26 cellular contexts compared by ENCODE assay signal in the genomic region with DNA sequence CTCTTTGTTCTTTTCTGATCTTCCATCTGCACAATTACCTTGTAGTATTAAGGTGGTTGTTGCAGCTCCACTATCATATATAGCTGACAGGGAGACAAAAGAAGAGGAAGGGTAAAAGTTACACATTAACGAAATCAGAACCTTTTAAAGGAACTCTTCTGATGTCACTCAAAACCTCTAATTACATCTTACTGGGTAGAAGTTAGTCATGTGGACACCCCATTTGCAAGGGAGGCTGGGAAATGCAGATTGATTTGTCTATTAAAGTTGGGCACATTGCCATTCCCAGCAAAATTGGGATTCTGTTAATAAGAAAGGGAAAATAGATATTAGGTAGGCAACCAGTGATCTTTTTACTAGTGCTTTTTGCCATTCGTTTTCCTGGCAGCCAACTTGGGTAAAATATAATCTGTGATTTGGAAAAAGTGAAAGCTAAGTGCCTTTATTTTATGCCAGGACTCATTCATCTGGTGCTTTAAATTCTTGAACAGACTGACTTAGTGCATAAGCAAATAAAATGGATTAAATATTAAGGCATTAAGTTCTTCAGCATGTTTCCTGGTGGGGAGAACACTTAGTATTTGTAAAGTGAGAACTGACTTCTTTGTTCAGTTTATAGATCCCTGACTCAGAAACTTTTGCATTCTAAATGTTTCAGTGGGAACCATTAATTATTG.
DNase-seq lines count a peak whose midpoint lies in the region; FAIRE-seq and TF ChIP-seq lines count a peak whose summit lies in the region.
"Had no signal": no experiment of that assay in that cellular context is flagged by ENCODE, and none has a peak within 500 bp of the region (broad histone marks: within the 10 kb centered on the region; RNA-seq: fewer than 3 reads in every experiment).

No MANE protein-coding gene starts in this region.

- no peaks in the 10 kb centered on the region for H3K9me3 ChIP-seq in small intestine (ENCODE audit: control insufficient read depth, low read depth)
- H3K9me3 ChIP-seq: BLaER1 treated with 17β-estradiol and CSF1 and Interleukin-3, amounts not matched to agents 10 nM and 100 nM; esophagus muscularis mucosa; heart right ventricle; right atrium auricular region had no signal

- FAIRE-seq in D721Med (lab: Jason Lieb, UNC) = peak; percentile 44
- FAIRE-seq in small intestine (lab: Jason Lieb, UNC) = no peak
- FAIRE-seq: astrocyte had no signal

- no peaks in the 10 kb centered on the region for H3K9me3 Mint-ChIP-seq in activated CD4-positive, alpha-beta T cell treated with anti-CD3 and anti-CD28 coated beads, Interleukin-2, amount 10 ng/mL, durations not matched to agents 24 days and 14 days
- H3K9me3 Mint-ChIP-seq: activated naive CD8-positive, alpha-beta T cell treated with anti-CD3 and anti-CD28 coated beads, Interleukin-2, amount 50 U/mL, for 24 hours; endodermal cell; neural progenitor cell; T-helper 1 cell treated with Interleukin-12 subunit alpha and Interleukin-12 subunit beta and Interleukin-4 antibody, amounts not matched to agents 30 μg/mL and 1 μg/mL, for 36 hours had no signal

- H3K27ac ChIP-seq in small intestine (ENCODE audit: low read depth in 1 of 2, low read length in 1 of 2) = no peak overlapping the region
- H3K27ac ChIP-seq: BLaER1 treated with 17β-estradiol and CSF1 and Interleukin-3, amounts not matched to agents 10 nM and 100 nM; esophagus muscularis mucosa; neural progenitor cell; parathyroid adenoma; right atrium auricular region had no signal

- CTCF ChIA-PET in HEK293T (lab: Yijun Ruan, JAX) = no interaction called here

- H3K27me3 Mint-ChIP-seq in activated CD4-positive, alpha-beta T cell treated with anti-CD3 and anti-CD28 coated beads, Interleukin-2, amount 10 ng/mL, durations not matched to agents 24 days and 14 days = peaks cover 2% of the 10 kb centered on the region
- H3K27me3 Mint-ChIP-seq: activated naive CD8-positive, alpha-beta T cell treated with anti-CD3 and anti-CD28 coated beads, Interleukin-2, amount 50 U/mL, for 24 hours had no signal

- no peak overlapping the region for H3K4me3 Mint-ChIP-seq in activated CD4-positive, alpha-beta T cell treated with anti-CD3 and anti-CD28 coated beads, Interleukin-2, amount 10 ng/mL, durations not matched to agents 24 days and 14 days
- H3K4me3 Mint-ChIP-seq: activated naive CD8-positive, alpha-beta T cell treated with anti-CD3 and anti-CD28 coated beads, Interleukin-2, amount 50 U/mL, for 24 hours; endodermal cell; neural progenitor cell; T-helper 1 cell treated with Interleukin-12 subunit alpha and Interleukin-12 subunit beta and Interleukin-4 antibody, amounts not matched to agents 30 μg/mL and 1 μg/mL, for 36 hours had no signal

- DNase-seq in D721Med (ENCODE audit: insufficient read length, low spot score) = no peak
- peak; percentile 18 for DNase-seq in LoVo (ENCODE audit: low spot score)
- DNase-seq in kidney tubule cell (ENCODE audit: low spot score) = peak; percentile 76
- peak; percentile 16 for DNase-seq in small intestine
- no peak for DNase-seq in activated CD4-positive, alpha-beta T cell treated with anti-CD3 and anti-CD28 coated beads, Interleukin-2, amount 10 ng/mL, durations not matched to agents 24 days and 14 days
- no peak for DNase-seq in HEK293T (ENCODE audit: extremely low spot score)
- DNase-seq in C1 segment of cervical spinal cord (lab: John Stamatoyannopoulos, UW) = no peak
- DNase-seq: activated CD4-positive, alpha-beta T cell treated with anti-CD3 and anti-CD28 coated beads, Interleukin-2, amount 50 U/mL, for 4 hours; activated CD4-positive, CD25-positive, alpha-beta regulatory T cell; activated naive CD4-positive, alpha-beta T cell; activated naive CD8-positive, alpha-beta T cell treated with anti-CD3 and anti-CD28 coated beads, Interleukin-2, amount 50 U/mL, for 24 hours; endodermal cell; IMR-90; mesenchymal stem cell; NCI-H2107; NCI-H524; stimulated activated naive CD4-positive, alpha-beta T cell treated with Interleukin-2 at 50 U/mL for 16 hours had no signal

- no peak overlapping the region for H3K27ac Mint-ChIP-seq in activated CD4-positive, alpha-beta T cell treated with anti-CD3 and anti-CD28 coated beads, Interleukin-2, amount 10 ng/mL, durations not matched to agents 24 days and 14 days
- H3K27ac Mint-ChIP-seq: activated naive CD8-positive, alpha-beta T cell treated with anti-CD3 and anti-CD28 coated beads, Interleukin-2, amount 50 U/mL, for 24 hours; endodermal cell; neural progenitor cell; T-helper 1 cell treated with Interleukin-12 subunit alpha and Interleukin-12 subunit beta and Interleukin-4 antibody, amounts not matched to agents 30 μg/mL and 1 μg/mL, for 36 hours had no signal

- TF ChIP-seq CTCF in D721Med (IDR thresholded peaks at IDR 0.05; ENCODE audit: insufficient read depth, missing control alignments) = no peak

- POLR2A ChIA-PET in HEK293T (lab: Yijun Ruan, JAX) = no interaction called here

- H3K4me1 Mint-ChIP-seq in activated CD4-positive, alpha-beta T cell treated with anti-CD3 and anti-CD28 coated beads, Interleukin-2, amount 10 ng/mL, durations not matched to agents 24 days and 14 days = peaks cover 3% of the 10 kb centered on the region
- H3K4me1 Mint-ChIP-seq: activated naive CD8-positive, alpha-beta T cell treated with anti-CD3 and anti-CD28 coated beads, Interleukin-2, amount 50 U/mL, for 24 hours; endodermal cell had no signal

- no peaks in the 10 kb centered on the region for H3K36me3 Mint-ChIP-seq in activated CD4-positive, alpha-beta T cell treated with anti-CD3 and anti-CD28 coated beads, Interleukin-2, amount 10 ng/mL, durations not matched to agents 24 days and 14 days (ENCODE audit: low read depth)
- H3K36me3 Mint-ChIP-seq: neural progenitor cell had no signal

- no peaks in the 10 kb centered on the region for H3K27me3 ChIP-seq in small intestine (ENCODE audit: control insufficient read depth in 2 of 2, insufficient read depth in 2 of 2, low read length in 2 of 2)
- H3K27me3 ChIP-seq: BLaER1 treated with 17β-estradiol and CSF1 and Interleukin-3, amounts not matched to agents 10 nM and 100 nM; esophagus muscularis mucosa; heart right ventricle; neural progenitor cell; right atrium auricular region had no signal

- H3K4me3 ChIP-seq in small intestine (ENCODE audit: low read depth in 1 of 2, low read length in 2 of 2) = no peak overlapping the region
- H3K4me3 ChIP-seq: BLaER1 treated with 17β-estradiol and CSF1 and Interleukin-3, amounts not matched to agents 10 nM and 100 nM; esophagus muscularis mucosa; heart right ventricle; neural progenitor cell; right atrium auricular region; smooth muscle cell had no signal

- intact Hi-C loops in activated CD4-positive, alpha-beta T cell treated with anti-CD3 and anti-CD28 coated beads, Interleukin-2, amount 10 ng/mL, durations not matched to agents 24 days and 14 days (cut with micrococcal nuclease) = no loop called here

- H3K36me3 ChIP-seq in small intestine (ENCODE audit: control insufficient read depth in 2 of 2, insufficient read depth in 2 of 2, low read length in 2 of 2) = no peaks in the 10 kb centered on the region
- H3K36me3 ChIP-seq: BLaER1 treated with 17β-estradiol and CSF1 and Interleukin-3, amounts not matched to agents 10 nM and 100 nM; esophagus muscularis mucosa; heart right ventricle; neural progenitor cell; right atrium auricular region had no signal

- 14 to 50% (median 25%) methylated on average over 2 of the region's 2 CpGs for WGBS in small intestine, 3 donors

- H3K4me1 ChIP-seq in small intestine (ENCODE audit: control insufficient read depth in 2 of 2, insufficient read depth in 1 of 2, low read depth in 1 of 2, low read length in 1 of 2) = peaks cover 0 to 3% of the 10 kb centered on the region in 2 donors
- H3K4me1 ChIP-seq: parathyroid adenoma had no signal

TF ChIP-seq in HEK293T, 16 proteins besides CTCF, POLR2A, EP300 and RAD21:
- TF ChIP-seq FOXM1 (IDR thresholded peaks at IDR 0.05; ENCODE audit: borderline replicate concordance) (no peak), NFRKB (IDR thresholded peaks at IDR 0.05) (no peak)

Comparison
In these comparisons a context has a peak if more than half of its experiments do, and no peak if none do; other contexts are left out.
1. DNase-seq: peak in LoVo (single experiment), kidney tubule cell (single experiment) and small intestine (single experiment); none in D721Med (single experiment), activated CD4-positive, alpha-beta T cell treated with anti-CD3 and anti-CD28 coated beads, Interleukin-2, amount 10 ng/mL, durations not matched to agents 24 days and 14 days (single experiment), HEK293T (single experiment) and C1 segment of cervical spinal cord (0 of 14).